17 cellular contexts compared by ENCODE assay signal in the genomic region with DNA sequence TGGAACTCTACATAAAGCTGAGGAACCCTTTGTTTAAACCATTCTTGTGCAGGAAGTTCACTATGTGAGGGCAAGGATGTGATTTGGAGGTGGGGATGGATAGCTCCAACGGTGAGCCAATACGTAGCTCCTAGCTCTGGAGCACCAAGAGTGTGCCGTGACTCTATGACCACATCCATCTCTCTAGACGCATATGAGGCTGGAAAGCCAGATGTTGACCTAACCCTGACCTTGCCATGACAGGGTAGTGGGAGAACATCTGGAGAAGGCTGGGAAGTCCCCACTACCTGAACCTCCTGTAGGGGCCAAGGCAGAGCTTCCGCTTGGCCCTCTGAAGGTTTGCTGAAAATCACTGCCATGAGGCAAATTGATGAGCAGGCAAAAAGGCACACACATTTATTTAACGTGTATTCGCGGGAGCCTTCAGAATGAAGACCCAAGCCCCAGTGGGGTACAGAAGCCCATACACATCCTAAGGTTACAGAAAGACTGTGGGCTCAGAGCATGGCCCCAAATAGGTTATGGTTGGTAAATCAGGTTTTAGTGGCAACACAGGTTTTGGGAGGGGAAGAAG. TPM values are rescaled to one million over a fixed set of nuclear protein-coding genes. Genes with fewer than 3 reads are reported as not detected.
DNase-seq lines count a peak whose midpoint lies in the region; ATAC-seq lines count a peak whose summit lies in the region.
"Had no signal": no experiment of that assay in that cellular context is flagged by ENCODE, and none has a peak within 500 bp of the region (broad histone marks: within the 10 kb centered on the region; RNA-seq: fewer than 3 reads in every experiment).

No MANE protein-coding gene starts in this region.

- H3K4me2 ChIP-seq in BLaER1 treated with 17β-estradiol and CSF1 and Interleukin-3, amounts not matched to agents 10 nM and 100 nM, result peak overlapping the region; percentile 92 to 100 (median 99)

- peak overlapping the region; percentile 63 to 84 (median 78) for H3K4me3 Mint-ChIP-seq in CD8-positive, alpha-beta memory T cell
- H3K4me3 Mint-ChIP-seq in activated T-cell treated with anti-CD3 and anti-CD28 coated beads, Interleukin-2, amount 50 U/mL, for 72 hours, result peak overlapping the region; percentile 92 to 93
- peak overlapping the region; percentile 62 to 99 (median 80) for H3K4me3 Mint-ChIP-seq in naive thymus-derived CD4-positive, alpha-beta T cell

- peak overlapping the region in 9 of 11 experiments; percentile 2 to 98 (median 91); a peak in 12 of 22 replicates for H3K27ac ChIP-seq in BLaER1 treated with 17β-estradiol and CSF1 and Interleukin-3, amounts not matched to agents 10 nM and 100 nM
- H3K27ac ChIP-seq in CD8-positive, alpha-beta memory T cell (ENCODE audit: low read depth, low read length), result no peak overlapping the region
- peak overlapping the region; percentile 90 for H3K27ac ChIP-seq in naive thymus-derived CD4-positive, alpha-beta T cell (ENCODE audit: low read depth, low read length)
- H3K27ac ChIP-seq: psoas muscle, tibial nerve had no signal

- no peak overlapping the region for H3K4me3 ChIP-seq in BLaER1 treated with 17β-estradiol and CSF1 and Interleukin-3, amounts not matched to agents 10 nM and 100 nM
- H3K4me3 ChIP-seq in CD8-positive, alpha-beta memory T cell (ENCODE audit: low read length), result peak overlapping the region; percentile 21
- peak overlapping the region; percentile 26 for H3K4me3 ChIP-seq in naive thymus-derived CD4-positive, alpha-beta T cell (ENCODE audit: low read length)
- H3K4me3 ChIP-seq: psoas muscle, tibial nerve had no signal

- no peaks in the 10 kb centered on the region for H3K9me3 Mint-ChIP-seq in CD8-positive, alpha-beta memory T cell
- no peaks in the 10 kb centered on the region for H3K9me3 Mint-ChIP-seq in activated T-cell treated with anti-CD3 and anti-CD28 coated beads, Interleukin-2, amount 50 U/mL, for 72 hours
- H3K9me3 Mint-ChIP-seq in naive thymus-derived CD4-positive, alpha-beta T cell, result no peaks in the 10 kb centered on the region

- no peaks in the 10 kb centered on the region for H3K27me3 Mint-ChIP-seq in CD8-positive, alpha-beta memory T cell
- H3K27me3 Mint-ChIP-seq in activated T-cell treated with anti-CD3 and anti-CD28 coated beads, Interleukin-2, amount 50 U/mL, for 72 hours (ENCODE audit: low read depth), result no peaks in the 10 kb centered on the region
- no peaks in the 10 kb centered on the region for H3K27me3 Mint-ChIP-seq in naive thymus-derived CD4-positive, alpha-beta T cell

- CTCF ChIA-PET in CD8-positive, alpha-beta memory T cell (lab: Charles Lee), result interaction anchor here (0.7 to 19.8 kb wide), 7 partner anchors 10 to 99 kb away, joined by 3 to 503 read pairs (median 6); a partner anchor contains a TSS
- CTCF ChIA-PET in naive thymus-derived CD4-positive, alpha-beta T cell (lab: Charles Lee), result interaction anchor here (0.6 to 20.4 kb wide), 6 partner anchors 9 to 358 kb away, joined by 3 to 424 read pairs (median 6); no protein-coding TSS in a partner anchor

- H3K27me3 ChIP-seq in BLaER1 treated with 17β-estradiol and CSF1 and Interleukin-3, amounts not matched to agents 10 nM and 100 nM, result no peaks in the 10 kb centered on the region
- H3K27me3 ChIP-seq in CD8-positive, alpha-beta memory T cell (ENCODE audit: insufficient read depth, low read length, poor library complexity, severe bottlenecking), result no peaks in the 10 kb centered on the region
- no peaks in the 10 kb centered on the region for H3K27me3 ChIP-seq in naive thymus-derived CD4-positive, alpha-beta T cell (ENCODE audit: control insufficient read depth in 2 of 2, insufficient read depth in 2 of 2, low read length in 2 of 2)
- H3K27me3 ChIP-seq: tibial nerve had no signal

- no peaks in the 10 kb centered on the region for H3K9me3 ChIP-seq in BLaER1 treated with 17β-estradiol and CSF1 and Interleukin-3, amounts not matched to agents 10 nM and 100 nM (replicated peaks in 1 of 11)
- H3K9me3 ChIP-seq in CD8-positive, alpha-beta memory T cell (ENCODE audit: low read length), result no peaks in the 10 kb centered on the region
- no peaks in the 10 kb centered on the region for H3K9me3 ChIP-seq in naive thymus-derived CD4-positive, alpha-beta T cell (ENCODE audit: control insufficient read depth in 2 of 3, low read length in 3 of 3)
- H3K9me3 ChIP-seq: psoas muscle, tibial nerve had no signal

- H4K20me1 ChIP-seq in BLaER1 treated with 17β-estradiol and CSF1 and Interleukin-3, amounts not matched to agents 10 nM and 100 nM, result peaks cover 0 to 78% (median 48%) of the 10 kb centered on the region in 11 experiments; a peak in 15 of 22 replicates

- DNase-seq in CD8-positive, alpha-beta memory T cell, result no peak
- DNase-seq in activated T-cell treated with anti-CD3 and anti-CD28 coated beads, Interleukin-2, amount 50 U/mL, for 72 hours, result no peak
- peak in 1 of 9 donors; percentile 52 for DNase-seq in naive thymus-derived CD4-positive, alpha-beta T cell
- DNase-seq in GF-D8 (lab: John Stamatoyannopoulos, UW), result no peak
- DNase-seq: amygdala; caudate nucleus; effector CD4-positive, alpha-beta T cell; glutamatergic neuron; HCEC 1CT; NCI-H146; NK-92 treated with Interleukin-12 subunit alpha and Interleukin-12 subunit beta, amount 100 ng/mL, for 24 hours; psoas muscle had no signal

- ATAC-seq in activated T-cell treated with anti-CD3 and anti-CD28 coated beads, Interleukin-2, amount 50 U/mL, for 72 hours (replicated peaks in 1 of 2), result peak in 1 of 2 donors; percentile 30
- ATAC-seq in naive thymus-derived CD4-positive, alpha-beta T cell, result peak; percentile 60
- ATAC-seq in GM21360 (IDR thresholded peaks at IDR 0.05; ENCODE audit: unreplicated experiment) (no peak), GM19397 (IDR thresholded peaks at IDR 0.05; ENCODE audit: unreplicated experiment) (no peak), HG03439 (IDR thresholded peaks at IDR 0.05; ENCODE audit: unreplicated experiment) (no peak)
- ATAC-seq: psoas muscle had no signal

- H3K27ac Mint-ChIP-seq in CD8-positive, alpha-beta memory T cell, result peak overlapping the region; percentile 81 to 97 (median 92)
- peak overlapping the region; percentile 97 for H3K27ac Mint-ChIP-seq in activated T-cell treated with anti-CD3 and anti-CD28 coated beads, Interleukin-2, amount 50 U/mL, for 72 hours
- H3K27ac Mint-ChIP-seq in naive thymus-derived CD4-positive, alpha-beta T cell, result peak overlapping the region; percentile 58 to 100 (median 91)

- H3K36me3 ChIP-seq in BLaER1 treated with 17β-estradiol and CSF1 and Interleukin-3, amounts not matched to agents 10 nM and 100 nM, result peaks cover 76 to 100% (median 88%) of the 10 kb centered on the region in 11 experiments
- peaks cover 28% of the 10 kb centered on the region for H3K36me3 ChIP-seq in CD8-positive, alpha-beta memory T cell (ENCODE audit: insufficient read depth, low read length)
- H3K36me3 ChIP-seq in naive thymus-derived CD4-positive, alpha-beta T cell (ENCODE audit: control insufficient read depth in 2 of 3, insufficient read depth in 3 of 3, low read length in 3 of 3), result peaks cover 12 to 79% (median 20%) of the 10 kb centered on the region in 3 experiments
- H3K36me3 ChIP-seq: tibial nerve had no signal

- peaks cover 0 to 97% (median 26%) of the 10 kb centered on the region in 3 donors for H3K36me3 Mint-ChIP-seq in CD8-positive, alpha-beta memory T cell
- peaks cover 37 to 76% of the 10 kb centered on the region in 2 donors for H3K36me3 Mint-ChIP-seq in activated T-cell treated with anti-CD3 and anti-CD28 coated beads, Interleukin-2, amount 50 U/mL, for 72 hours (ENCODE audit: insufficient read depth in 2 of 2)
- H3K36me3 Mint-ChIP-seq in naive thymus-derived CD4-positive, alpha-beta T cell, result peaks cover 12 to 71% (median 37%) of the 10 kb centered on the region in 5 donors

- POLR2A ChIA-PET in CD8-positive, alpha-beta memory T cell (lab: Charles Lee), result interaction anchor here (0.7 to 1.0 kb wide), 2 partner anchors 9 to 99 kb away, joined by 3 to 4 read pairs; a partner anchor contains a TSS
- POLR2A ChIA-PET in naive thymus-derived CD4-positive, alpha-beta T cell (lab: Charles Lee), result interaction anchor here (0.6 to 30.7 kb wide), 5 partner anchors 5 to 353 kb away, joined by 3 to 722 read pairs (median 5); a partner anchor contains a TSS

- peaks cover 96 to 100% (median 100%) of the 10 kb centered on the region in 3 donors for H3K4me1 Mint-ChIP-seq in CD8-positive, alpha-beta memory T cell
- H3K4me1 Mint-ChIP-seq in activated T-cell treated with anti-CD3 and anti-CD28 coated beads, Interleukin-2, amount 50 U/mL, for 72 hours (ENCODE audit: low read depth), result peaks cover 100% of the 10 kb centered on the region
- peaks cover 88 to 100% (median 99%) of the 10 kb centered on the region in 7 donors for H3K4me1 Mint-ChIP-seq in naive thymus-derived CD4-positive, alpha-beta T cell

- intact Hi-C loops in naive thymus-derived CD4-positive, alpha-beta T cell (cut with micrococcal nuclease), result loop anchor here in 1 of 2 donors (1.0 kb wide), 1 partner anchor 10 kb away; no protein-coding TSS in a partner anchor

- H3K9ac ChIP-seq in BLaER1 treated with 17β-estradiol and CSF1 and Interleukin-3, amounts not matched to agents 10 nM and 100 nM, result no peak overlapping the region

- peaks cover 98 to 100% (median 100%) of the 10 kb centered on the region in 10 experiments for H3K4me1 ChIP-seq in BLaER1 treated with 17β-estradiol and CSF1 and Interleukin-3, amounts not matched to agents 10 nM and 100 nM
- peaks cover 100% of the 10 kb centered on the region for H3K4me1 ChIP-seq in CD8-positive, alpha-beta memory T cell (ENCODE audit: insufficient read depth, low read length)
- H3K4me1 ChIP-seq in naive thymus-derived CD4-positive, alpha-beta T cell (ENCODE audit: control insufficient read depth in 2 of 2, insufficient read depth in 2 of 2, low read length in 2 of 2), result peaks cover 95 to 99% of the 10 kb centered on the region in 2 donors
- H3K4me1 ChIP-seq: psoas muscle had no signal

RNA-seq across cellular contexts. Expression of a gene that starts 43.4 kb away (rescaled TPM):
- total RNA-seq in CD8-positive, alpha-beta memory T cell, result 10 to 100 TPM; 82.7 to 88.7 TPM
- 35.3 TPM for polyA plus RNA-seq in CD8-positive, alpha-beta memory T cell
- 100 to 1,000 TPM; 129 to 158 TPM for total RNA-seq in activated T-cell treated with anti-CD3 and anti-CD28 coated beads, Interleukin-2, amount 50 U/mL, for 72 hours
- 10 to 100 TPM; 38.7 to 73.0 (median 59.6) TPM for total RNA-seq in naive thymus-derived CD4-positive, alpha-beta T cell
- 10 to 100 TPM; 33.5 to 53.4 TPM for polyA plus RNA-seq in naive thymus-derived CD4-positive, alpha-beta T cell

Comparison
In these comparisons a context has a peak if more than half of its experiments do, and no peak if none do; other contexts are left out.
1. H3K4me3 ChIP-seq: peak in CD8-positive, alpha-beta memory T cell (single experiment) and naive thymus-derived CD4-positive, alpha-beta T cell (single experiment); none in BLaER1 treated with 17β-estradiol and CSF1 and Interleukin-3, amounts not matched to agents 10 nM and 100 nM (0 of 10).
2. Peak in every context shown above with its lines, with median percentiles within 50 percentile points of each other: H3K27ac Mint-ChIP-seq and H3K4me3 Mint-ChIP-seq.